ENCODE assay signal across 8 cellular contexts in the genomic region with DNA sequence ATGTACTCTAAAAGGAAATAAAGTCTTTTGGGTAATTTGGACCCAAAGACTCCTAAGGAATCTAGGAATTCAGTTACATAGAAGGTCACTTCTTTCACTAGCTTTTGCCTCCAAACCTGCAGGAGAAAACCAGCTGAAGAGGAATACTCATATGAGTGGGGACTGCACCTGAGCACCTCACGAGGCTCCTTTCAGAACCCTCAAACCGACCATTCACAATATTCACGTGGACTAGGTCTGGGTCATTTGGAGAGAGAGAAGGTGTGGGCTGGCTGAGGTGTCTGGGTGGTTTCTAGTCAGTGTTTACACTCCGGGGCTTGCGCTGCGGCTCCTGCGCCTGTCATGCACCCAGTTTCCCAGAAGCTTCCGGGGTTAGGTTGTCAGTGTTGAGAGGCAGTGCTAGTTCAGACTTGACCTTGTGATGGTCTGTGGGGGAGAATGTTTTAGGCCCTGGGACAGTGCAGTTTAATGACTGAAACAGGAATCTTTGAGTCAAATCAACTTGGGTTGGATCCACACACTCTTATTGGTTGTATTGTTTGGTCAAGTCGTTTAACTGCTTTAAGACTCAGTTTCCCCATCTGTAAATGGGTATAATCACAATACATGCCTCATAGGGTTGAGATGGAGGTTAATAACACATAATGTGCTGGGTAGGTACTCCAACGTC.
DNase-seq lines count a peak whose midpoint lies in the region; ATAC-seq and TF ChIP-seq lines count a peak whose summit lies in the region.

No MANE protein-coding gene starts in this region.

- H3K4me1 ChIP-seq in Loucy (ENCODE audit: insufficient read depth, low read length, poor library complexity, severe bottlenecking) (peaks cover 66% of the 10 kb centered on the region), right atrium auricular region (peaks cover 0 to 48% of the 10 kb centered on the region in 2 donors), BE2C (0 out of 2 replicates have a peak, but pooled peaks cover 3% of the 10 kb centered on the region)

- H3F3A ChIP-seq in Loucy (ENCODE audit: low read depth), result peaks cover under 1% of the 10 kb centered on the region; the same call in 1 of the 2 replicates

- peak overlapping the region; percentile 65 for H3K4me3 Mint-ChIP-seq in CD4-positive, alpha-beta T cell
- H3K4me3 Mint-ChIP-seq in activated naive CD8-positive, alpha-beta T cell treated with anti-CD3 and anti-CD28 coated beads, Interleukin-2, amount 10 ng/mL, durations not matched to agents 7 days and 5 days, result no peak overlapping the region

- intact Hi-C loops in CD4-positive, alpha-beta T cell (cut with DNase I, micrococcal nuclease), result loop anchor here in 1 of 2 experiments (5.0 kb wide), 1 partner anchor 105 kb away; the partner anchor contains the start of gene RANBP2

- H3K9ac ChIP-seq in Loucy (ENCODE audit: low read depth, low read length, poor library complexity, severe bottlenecking), result peak overlapping the region; percentile 12

- peaks cover 92% of the 10 kb centered on the region for H3K79me2 ChIP-seq in Loucy (ENCODE audit: insufficient read depth, low read length)

- H3K27ac ChIP-seq in CD4-positive, alpha-beta T cell (ENCODE audit: low read depth, low read length), result peak overlapping the region; percentile 36
- no peak overlapping the region for H3K27ac ChIP-seq in right atrium auricular region

- no peak overlapping the region for H3K4me2 ChIP-seq in Loucy (ENCODE audit: low read depth, low read length, poor library complexity, severe bottlenecking)

- DNase-seq in CD4-positive, alpha-beta T cell, result peak; percentile 33 to 56 (median 42)
- DNase-seq in activated naive CD8-positive, alpha-beta T cell treated with anti-CD3 and anti-CD28 coated beads, Interleukin-2, amount 10 ng/mL, durations not matched to agents 7 days and 5 days, result no peak
- DNase-seq in stimulated activated CD4-positive, alpha-beta T cell treated with anti-CD3 and anti-CD28 coated beads, Interleukin-15, amount 100 ng/mL, for 24 hours, result peak; percentile 73
- no peak for DNase-seq in right atrium auricular region (ENCODE audit: low spot score)
- no peak for DNase-seq in BE2C
- DNase-seq in T1000 (lab: John Stamatoyannopoulos, UW), result no peak

- H4K20me1 ChIP-seq in Loucy (ENCODE audit: insufficient read depth, low read length, poor library complexity, severe bottlenecking), result no peaks in the 10 kb centered on the region

- H3K27ac Mint-ChIP-seq in CD4-positive, alpha-beta T cell, result peak overlapping the region; percentile 90
- H3K27ac Mint-ChIP-seq in activated naive CD8-positive, alpha-beta T cell treated with anti-CD3 and anti-CD28 coated beads, Interleukin-2, amount 10 ng/mL, durations not matched to agents 7 days and 5 days, result peak overlapping the region; percentile 47

- no peaks in the 10 kb centered on the region for H3K9me3 ChIP-seq in CD4-positive, alpha-beta T cell (ENCODE audit: control insufficient read depth, low read length)
- H3K9me3 ChIP-seq in Loucy (ENCODE audit: insufficient read depth, low read depth, low read length), result no peaks in the 10 kb centered on the region
- H3K9me3 ChIP-seq in right atrium auricular region, result no peaks in the 10 kb centered on the region
- no peaks in the 10 kb centered on the region for H3K9me3 ChIP-seq in BE2C

- H3K36me3 Mint-ChIP-seq in CD4-positive, alpha-beta T cell (ENCODE audit: low read depth), result no peaks in the 10 kb centered on the region
- H3K36me3 Mint-ChIP-seq in activated naive CD8-positive, alpha-beta T cell treated with anti-CD3 and anti-CD28 coated beads, Interleukin-2, amount 10 ng/mL, durations not matched to agents 7 days and 5 days, result peaks cover 1% of the 10 kb centered on the region

- POLR2A ChIA-PET in CD4-positive, alpha-beta T cell (lab: Charles Lee), result interaction anchor here (0.6 to 2.1 kb wide), 5 partner anchors 8 to 106 kb away, joined by 3 to 16 read pairs (median 5); partner anchors contain the start of gene RANBP2
- POLR2A ChIA-PET in activated naive CD8-positive, alpha-beta T cell treated with anti-CD3 and anti-CD28 coated beads, Interleukin-2, amount 10 ng/mL, durations not matched to agents 7 days and 5 days (lab: Charles Lee), result interaction anchor here (0.9 to 1.3 kb wide), 2 partner anchors 13 to 17 kb away, joined by 3 read pairs; no protein-coding TSS in a partner anchor

- no peak overlapping the region for H2AFZ ChIP-seq in Loucy (ENCODE audit: low read length)

- no peaks in the 10 kb centered on the region for H3K27me3 ChIP-seq in CD4-positive, alpha-beta T cell (ENCODE audit: control insufficient read depth, insufficient read depth, low read length)
- H3K27me3 ChIP-seq in Loucy (ENCODE audit: insufficient read depth, low read length, poor library complexity, severe bottlenecking) (no peaks in the 10 kb centered on the region), right atrium auricular region (no peaks in the 10 kb centered on the region), BE2C (no peaks in the 10 kb centered on the region)

- H3K27me3 Mint-ChIP-seq in CD4-positive, alpha-beta T cell, result no peaks in the 10 kb centered on the region
- H3K27me3 Mint-ChIP-seq in activated naive CD8-positive, alpha-beta T cell treated with anti-CD3 and anti-CD28 coated beads, Interleukin-2, amount 10 ng/mL, durations not matched to agents 7 days and 5 days, result no peaks in the 10 kb centered on the region

- ATAC-seq in CD4-positive, alpha-beta T cell (ENCODE audit: poor library complexity), result peak; percentile 66
- ATAC-seq in GM21423 (IDR thresholded peaks at IDR 0.05; ENCODE audit: unreplicated experiment), result peak; percentile 81
- ATAC-seq in activated naive CD8-positive, alpha-beta T cell treated with anti-CD3 and anti-CD28 coated beads, Interleukin-2, amount 10 ng/mL, durations not matched to agents 7 days and 5 days (ENCODE audit: low read depth), result no peak

- no peak overlapping the region for H3K4me3 ChIP-seq in Loucy (ENCODE audit: low read length, poor library complexity, severe bottlenecking)
- H3K4me3 ChIP-seq in right atrium auricular region, result no peak overlapping the region
- no peak overlapping the region for H3K4me3 ChIP-seq in BE2C (ENCODE audit: low read depth, low read length)

- H3K9me3 Mint-ChIP-seq in CD4-positive, alpha-beta T cell, result no peaks in the 10 kb centered on the region
- no peaks in the 10 kb centered on the region for H3K9me3 Mint-ChIP-seq in activated naive CD8-positive, alpha-beta T cell treated with anti-CD3 and anti-CD28 coated beads, Interleukin-2, amount 10 ng/mL, durations not matched to agents 7 days and 5 days

- CTCF ChIA-PET in CD4-positive, alpha-beta T cell (lab: Charles Lee), result interaction anchor here (1.5 to 21.0 kb wide), 3 partner anchors 10 to 22 kb away, joined by 3 to 309 read pairs (median 6); no protein-coding TSS in a partner anchor

- no peaks in the 10 kb centered on the region for H3K9me2 ChIP-seq in Loucy (replicated peaks; ENCODE audit: low read depth, low read length)

- H3K4me1 Mint-ChIP-seq in CD4-positive, alpha-beta T cell (ENCODE audit: low read depth), result peaks cover 85% of the 10 kb centered on the region
- peaks cover 41% of the 10 kb centered on the region for H3K4me1 Mint-ChIP-seq in activated naive CD8-positive, alpha-beta T cell treated with anti-CD3 and anti-CD28 coated beads, Interleukin-2, amount 10 ng/mL, durations not matched to agents 7 days and 5 days

- no peaks in the 10 kb centered on the region for H3K36me3 ChIP-seq in Loucy (ENCODE audit: insufficient read depth, low read length)
- H3K36me3 ChIP-seq in right atrium auricular region, result no peaks in the 10 kb centered on the region
- no peaks in the 10 kb centered on the region for H3K36me3 ChIP-seq in BE2C

- TF ChIP-seq CTCF in CD4-positive, alpha-beta T cell (IDR thresholded peaks at IDR 0.05), result no peak
- TF ChIP-seq CTCF in Loucy (conservative IDR thresholded peaks at IDR 0.05; ENCODE audit: low read length), result no peak
- no peak for TF ChIP-seq CTCF in right atrium auricular region (IDR thresholded peaks at IDR 0.05)
- TF ChIP-seq CTCF in BE2C (IDR thresholded peaks at IDR 0.05; ENCODE audit: low read depth, low read length), result no peak

Comparison
In these comparisons a context has a peak if more than half of its experiments do, and no peak if none do; other contexts are left out.
1. DNase-seq: peak in CD4-positive, alpha-beta T cell (10 of 10) and stimulated activated CD4-positive, alpha-beta T cell treated with anti-CD3 and anti-CD28 coated beads, Interleukin-15, amount 100 ng/mL, for 24 hours (single experiment); none in activated naive CD8-positive, alpha-beta T cell treated with anti-CD3 and anti-CD28 coated beads, Interleukin-2, amount 10 ng/mL, durations not matched to agents 7 days and 5 days (single experiment), right atrium auricular region (single experiment), BE2C (single experiment) and T1000 (single experiment).